ENCODE assay signal across 8 cellular contexts in the genomic region with DNA sequence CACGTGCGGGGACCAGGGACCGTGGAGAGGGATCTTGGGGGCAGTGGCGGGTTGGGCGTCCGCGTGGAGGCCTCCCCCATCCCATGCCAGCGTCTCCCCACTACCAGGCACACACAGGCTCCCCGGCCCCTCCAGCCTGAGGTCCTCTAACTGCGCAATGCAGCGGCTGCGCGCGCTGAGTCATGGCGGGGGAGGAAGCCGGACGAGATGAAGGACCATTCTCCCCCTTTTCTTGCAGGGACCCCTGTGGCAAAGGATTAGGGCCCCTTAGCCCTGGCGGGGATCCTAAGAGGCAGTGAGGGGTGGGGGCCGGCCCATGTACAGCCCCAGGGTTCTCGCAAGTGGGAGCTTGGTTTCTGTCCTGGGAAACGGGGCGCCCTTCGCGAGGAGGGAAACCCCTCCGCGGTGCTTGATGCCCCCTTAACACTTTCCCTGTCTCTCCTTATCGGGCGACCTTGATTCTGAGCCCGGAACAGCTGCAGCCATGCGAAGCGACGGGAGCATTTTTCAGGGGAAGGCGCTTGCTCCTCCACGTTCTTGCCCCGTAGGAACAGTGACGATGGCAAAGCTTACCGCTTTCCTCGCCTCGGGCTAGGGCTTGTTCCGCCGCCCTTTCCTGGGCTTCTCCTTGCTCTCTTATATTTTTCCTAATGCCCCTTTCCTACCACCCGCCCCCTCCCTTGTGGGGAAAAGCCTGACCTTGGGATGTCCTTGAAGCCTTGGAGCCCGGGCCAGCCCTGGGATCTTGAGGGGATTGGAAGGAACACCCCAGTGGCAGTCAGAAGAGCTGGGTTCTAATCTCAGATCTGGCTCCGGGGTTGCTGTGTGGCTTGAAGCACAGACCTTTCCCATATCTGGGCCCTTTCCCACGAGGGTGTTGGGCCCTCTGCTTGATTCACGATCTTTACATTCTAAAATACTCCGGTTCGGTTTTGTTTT. TPM values are rescaled to one million over a fixed set of nuclear protein-coding genes. Genes with fewer than 3 reads are reported as not detected.
DNase-seq lines count a peak whose midpoint lies in the region; ATAC-seq, FAIRE-seq and TF ChIP-seq lines count a peak whose summit lies in the region.

No MANE protein-coding gene starts in this region.

- H3K4me3 ChIP-seq in NB4 (ENCODE audit: low read depth, low read length) (peak overlapping the region; percentile 90), iPS-18a (ENCODE audit: low read length) (peak overlapping the region; percentile 97)

- H3K9me3 ChIP-seq in iPS-18a (ENCODE audit: control insufficient read depth, low read depth, low read length) = no peaks in the 10 kb centered on the region

- no peak for TF ChIP-seq POLR2A in GM18505 (IDR thresholded peaks at IDR 0.05; ENCODE audit: borderline replicate concordance, extremely low read depth, insufficient read depth, insufficient read length)
- no peak for TF ChIP-seq POLR2A in NB4 (IDR thresholded peaks at IDR 0.05; ENCODE audit: extremely low read depth, insufficient read length)
- TF ChIP-seq POLR2A in GM12891 (IDR thresholded peaks at IDR 0.05; ENCODE audit: low read depth, low read length) = no peak

- peak overlapping the region; percentile 78 for H3K27ac ChIP-seq in iPS-18a (ENCODE audit: low read length)

- peaks cover 14% of the 10 kb centered on the region for H3K4me1 ChIP-seq in iPS-18a (ENCODE audit: control insufficient read depth, low read depth, low read length)

- peak; percentile 0 for ATAC-seq in GM18505 (IDR thresholded peaks at IDR 0.05; ENCODE audit: unreplicated experiment)

- H3K9ac ChIP-seq in iPS-18a (ENCODE audit: low read length) = peak overlapping the region; percentile 85

- no peak for TF ChIP-seq CTCF in NB4 (IDR thresholded peaks at IDR 0.05; ENCODE audit: low read depth, low read length)

- FAIRE-seq in GM12891 (lab: Jason Lieb, UNC) = no peak

- peaks cover 44% of the 10 kb centered on the region for H3K36me3 ChIP-seq in iPS-18a (ENCODE audit: control insufficient read depth, low read depth, low read length)

- no peaks in the 10 kb centered on the region for H3K27me3 ChIP-seq in iPS-18a (ENCODE audit: control insufficient read depth, insufficient read depth, low read length)

- peak; percentile 77 for DNase-seq in NB4 (ENCODE audit: low read depth)
- DNase-seq in amniotic epithelial cell (ENCODE audit: low read depth) = peak; percentile 77
- DNase-seq in stimulated activated CD4-positive, alpha-beta T cell treated with anti-CD3 and anti-CD28 coated beads, Interleukin-15, amount 100 ng/mL, for 24 hours = peak; percentile 59
- no peak for DNase-seq in OCI-M2 (lab: John Stamatoyannopoulos, UW; ENCODE audit: unreplicated experiment)
- no peak for DNase-seq in GM12891 (ENCODE audit: insufficient read length, low spot score)
- DNase-seq in NCI-H774 (lab: John Stamatoyannopoulos, UW) = no peak

TF ChIP-seq in GM12891, 5 proteins besides CTCF, POLR2A, EP300 and RAD21:
- TF ChIP-seq TAF1 (IDR thresholded peaks at IDR 0.05; ENCODE audit: low read depth, low read length) = no peak
- no peak for TF ChIP-seq SPI1 (IDR thresholded peaks at IDR 0.05; ENCODE audit: low read depth, low read length)
- TF ChIP-seq POU2F2 (IDR thresholded peaks at IDR 0.05; ENCODE audit: low read depth, low read length) = no peak
- no peak for TF ChIP-seq POLR2AphosphoS5 (IDR thresholded peaks at IDR 0.05; ENCODE audit: low read depth, low read length)
- no peak for TF ChIP-seq PAX5 (IDR thresholded peaks at IDR 0.05; ENCODE audit: insufficient read depth, low read length, severe bottlenecking)
TF ChIP-seq in GM12891: peak in this region for 0.

RNA-seq across cellular contexts. Expression of a gene that starts 0.7 kb away (rescaled TPM):
- 1,510 TPM for polyA plus RNA-seq in GM12891 (2012; ENCODE audit: low read depth, missing spikeins)

RNA-seq across cellular contexts. Expression of a gene that starts 9.6 kb away (rescaled TPM):
- 99.6 TPM for polyA plus RNA-seq in GM12891 (2012; ENCODE audit: low read depth, missing spikeins)

RNA-seq across cellular contexts. Expression of a gene that starts 25.5 kb away (rescaled TPM):
- polyA plus RNA-seq in GM12891 (2012; ENCODE audit: low read depth, missing spikeins) = 0.63 TPM

RNA-seq across cellular contexts. Expression of a gene that starts 29.8 kb away (rescaled TPM):
- polyA plus RNA-seq in GM12891 (2012; ENCODE audit: low read depth, missing spikeins) = 24.6 TPM

RNA-seq across cellular contexts. Expression of a gene that starts 35.1 kb away (rescaled TPM):
- polyA plus RNA-seq in GM12891 (2012; ENCODE audit: low read depth, missing spikeins) = 0.50 TPM

Comparison
In these comparisons a context has a peak if more than half of its experiments do, and no peak if none do; other contexts are left out.
1. DNase-seq: peak in NB4 (single experiment), amniotic epithelial cell (single experiment) and stimulated activated CD4-positive, alpha-beta T cell treated with anti-CD3 and anti-CD28 coated beads, Interleukin-15, amount 100 ng/mL, for 24 hours (single experiment); none in OCI-M2 (single experiment), GM12891 (single experiment) and NCI-H774 (single experiment).